ENCODE assay signal across 1 cellular context in the genomic region with DNA sequence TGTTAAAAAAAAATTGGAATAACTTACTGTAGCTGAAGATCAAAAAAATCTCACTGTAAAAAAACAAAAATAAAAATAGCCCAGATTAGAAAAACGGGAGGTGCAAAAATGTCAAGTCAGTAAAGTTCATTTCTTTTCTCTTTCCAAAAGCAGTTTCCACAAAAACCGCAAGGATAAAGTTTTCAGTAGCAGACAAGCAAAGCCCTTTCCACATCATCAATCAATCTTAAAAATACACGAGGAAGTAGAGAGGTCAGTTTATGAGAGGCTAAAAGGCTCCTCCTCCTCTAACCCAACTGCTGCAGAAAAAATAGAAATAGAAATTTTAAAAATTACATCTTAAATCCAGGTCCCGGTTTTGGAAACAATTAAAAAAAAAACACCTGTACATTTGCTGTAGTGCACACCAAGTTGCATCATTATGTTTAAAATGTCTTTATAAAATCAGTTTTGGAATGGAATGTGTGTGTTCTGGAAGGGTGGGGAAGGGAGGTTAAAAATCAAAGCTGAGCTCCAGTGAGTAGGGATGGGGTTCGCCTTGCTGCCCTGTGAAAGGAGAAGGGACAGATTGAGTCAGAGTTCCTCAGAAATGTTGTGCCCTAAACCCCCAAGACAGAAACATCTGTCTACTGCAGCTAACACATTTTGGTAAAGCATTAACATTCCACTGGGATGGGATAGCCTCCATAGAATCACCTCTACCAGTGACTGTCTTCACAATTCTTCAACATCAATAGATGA.
TF ChIP-seq lines count a peak whose summit lies in the region.

No MANE protein-coding gene starts in this region.

TF ChIP-seq in HepG2, 621 proteins besides CTCF, POLR2A, EP300 and RAD21:
- TF ChIP-seq ZNF331 (CRISPR knock-in tag; IDR thresholded peaks at IDR 0.05) (no peak), STAT5B (CRISPR knock-in tag; IDR thresholded peaks at IDR 0.05) (no peak), ZNF180 (CRISPR knock-in tag; IDR thresholded peaks at IDR 0.05; ENCODE audit: borderline replicate concordance, low read depth) (peak; percentile 43; the same call in 1 of the 2 replicates), CBX5 (CRISPR knock-in tag; IDR thresholded peaks at IDR 0.05; ENCODE audit: borderline replicate concordance) (0 out of 2 replicates have a peak, but pooled peaks have one; percentile 20), ATF7 (IDR thresholded peaks at IDR 0.05) (0 out of 2 replicates have a peak, but pooled peaks have one; percentile 4), ATF7 (CRISPR knock-in tag; IDR thresholded peaks at IDR 0.05) (no peak), SSRP1 (CRISPR knock-in tag; IDR thresholded peaks at IDR 0.05) (0 out of 2 replicates have a peak, but pooled peaks have one; percentile 1), ZEB1 (IDR thresholded peaks at IDR 0.05; ENCODE audit: insufficient replicate concordance, low read depth) (no peak), RBFOX2 (IDR thresholded peaks at IDR 0.05; ENCODE audit: low read depth, low read length) (peak; percentile 81), HNRNPK (IDR thresholded peaks at IDR 0.05; ENCODE audit: low read depth, low read length, poor library complexity, severe bottlenecking) (peak; percentile 33), MED1 (CRISPR knock-in tag; IDR thresholded peaks at IDR 0.05) (0 out of 2 replicates have a peak, but pooled peaks have one; percentile 25), ZNF33A (CRISPR knock-in tag; IDR thresholded peaks at IDR 0.05; ENCODE audit: borderline replicate concordance) (peak; percentile 11; the same call in 1 of the 2 replicates), ZNF788 (CRISPR knock-in tag; IDR thresholded peaks at IDR 0.05; ENCODE audit: borderline replicate concordance) (no peak), RBM22 (optimal IDR thresholded peaks at IDR 0.05; ENCODE audit: low read length) (peak; percentile 97), MAFF (IDR thresholded peaks at IDR 0.05; ENCODE audit: low read depth, low read length) (peak; percentile 39; the same call in 1 of the 2 replicates), MAFK (conservative IDR thresholded peaks at IDR 0.05 in 1 of 2, IDR thresholded peaks at IDR 0.05 in 1 of 2; ENCODE audit: low read length in 2 of 2) (peak; percentile 55 to 57), SOX13 (IDR thresholded peaks at IDR 0.05) (no peak), SOX13 (CRISPR knock-in tag; conservative IDR thresholded peaks at IDR 0.05 in 1 of 2, IDR thresholded peaks at IDR 0.05 in 1 of 2) (0 out of 4 replicates have a peak, but pooled peaks of 1 of the 2 experiments have one; percentile 16), ZNF777 (CRISPR knock-in tag; IDR thresholded peaks at IDR 0.05) (0 out of 2 replicates have a peak, but pooled peaks have one; percentile 33), AGO2 (optimal IDR thresholded peaks at IDR 0.05; ENCODE audit: low read depth, low read length) (peak; percentile 76), PAF1 (CRISPR knock-in tag; IDR thresholded peaks at IDR 0.05) (0 out of 2 replicates have a peak, but pooled peaks have one; percentile 18), POLR2G (IDR thresholded peaks at IDR 0.05; ENCODE audit: low read depth, low read length) (peak; percentile 67)
- TF ChIP-seq, protein P1, sequence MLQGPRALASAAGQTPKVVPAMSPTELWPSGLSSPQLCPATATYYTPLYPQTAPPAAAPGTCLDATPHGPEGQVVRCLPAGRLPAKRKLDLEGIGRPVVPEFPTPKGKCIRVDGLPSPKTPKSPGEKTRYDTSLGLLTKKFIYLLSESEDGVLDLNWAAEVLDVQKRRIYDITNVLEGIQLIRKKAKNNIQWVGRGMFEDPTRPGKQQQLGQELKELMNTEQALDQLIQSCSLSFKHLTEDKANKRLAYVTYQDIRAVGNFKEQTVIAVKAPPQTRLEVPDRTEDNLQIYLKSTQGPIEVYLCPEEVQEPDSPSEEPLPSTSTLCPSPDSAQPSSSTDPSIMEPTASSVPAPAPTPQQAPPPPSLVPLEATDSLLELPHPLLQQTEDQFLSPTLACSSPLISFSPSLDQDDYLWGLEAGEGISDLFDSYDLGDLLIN (CRISPR knock-in tag; IDR thresholded peaks at IDR 0.05; ENCODE audit: borderline replicate concordance), result no peak
- TF ChIP-seq, protein P2, sequence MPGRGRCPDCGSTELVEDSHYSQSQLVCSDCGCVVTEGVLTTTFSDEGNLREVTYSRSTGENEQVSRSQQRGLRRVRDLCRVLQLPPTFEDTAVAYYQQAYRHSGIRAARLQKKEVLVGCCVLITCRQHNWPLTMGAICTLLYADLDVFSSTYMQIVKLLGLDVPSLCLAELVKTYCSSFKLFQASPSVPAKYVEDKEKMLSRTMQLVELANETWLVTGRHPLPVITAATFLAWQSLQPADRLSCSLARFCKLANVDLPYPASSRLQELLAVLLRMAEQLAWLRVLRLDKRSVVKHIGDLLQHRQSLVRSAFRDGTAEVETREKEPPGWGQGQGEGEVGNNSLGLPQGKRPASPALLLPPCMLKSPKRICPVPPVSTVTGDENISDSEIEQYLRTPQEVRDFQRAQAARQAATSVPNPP (CRISPR knock-in tag; IDR thresholded peaks at IDR 0.05), result no peak
- TF ChIP-seq, protein P3, sequence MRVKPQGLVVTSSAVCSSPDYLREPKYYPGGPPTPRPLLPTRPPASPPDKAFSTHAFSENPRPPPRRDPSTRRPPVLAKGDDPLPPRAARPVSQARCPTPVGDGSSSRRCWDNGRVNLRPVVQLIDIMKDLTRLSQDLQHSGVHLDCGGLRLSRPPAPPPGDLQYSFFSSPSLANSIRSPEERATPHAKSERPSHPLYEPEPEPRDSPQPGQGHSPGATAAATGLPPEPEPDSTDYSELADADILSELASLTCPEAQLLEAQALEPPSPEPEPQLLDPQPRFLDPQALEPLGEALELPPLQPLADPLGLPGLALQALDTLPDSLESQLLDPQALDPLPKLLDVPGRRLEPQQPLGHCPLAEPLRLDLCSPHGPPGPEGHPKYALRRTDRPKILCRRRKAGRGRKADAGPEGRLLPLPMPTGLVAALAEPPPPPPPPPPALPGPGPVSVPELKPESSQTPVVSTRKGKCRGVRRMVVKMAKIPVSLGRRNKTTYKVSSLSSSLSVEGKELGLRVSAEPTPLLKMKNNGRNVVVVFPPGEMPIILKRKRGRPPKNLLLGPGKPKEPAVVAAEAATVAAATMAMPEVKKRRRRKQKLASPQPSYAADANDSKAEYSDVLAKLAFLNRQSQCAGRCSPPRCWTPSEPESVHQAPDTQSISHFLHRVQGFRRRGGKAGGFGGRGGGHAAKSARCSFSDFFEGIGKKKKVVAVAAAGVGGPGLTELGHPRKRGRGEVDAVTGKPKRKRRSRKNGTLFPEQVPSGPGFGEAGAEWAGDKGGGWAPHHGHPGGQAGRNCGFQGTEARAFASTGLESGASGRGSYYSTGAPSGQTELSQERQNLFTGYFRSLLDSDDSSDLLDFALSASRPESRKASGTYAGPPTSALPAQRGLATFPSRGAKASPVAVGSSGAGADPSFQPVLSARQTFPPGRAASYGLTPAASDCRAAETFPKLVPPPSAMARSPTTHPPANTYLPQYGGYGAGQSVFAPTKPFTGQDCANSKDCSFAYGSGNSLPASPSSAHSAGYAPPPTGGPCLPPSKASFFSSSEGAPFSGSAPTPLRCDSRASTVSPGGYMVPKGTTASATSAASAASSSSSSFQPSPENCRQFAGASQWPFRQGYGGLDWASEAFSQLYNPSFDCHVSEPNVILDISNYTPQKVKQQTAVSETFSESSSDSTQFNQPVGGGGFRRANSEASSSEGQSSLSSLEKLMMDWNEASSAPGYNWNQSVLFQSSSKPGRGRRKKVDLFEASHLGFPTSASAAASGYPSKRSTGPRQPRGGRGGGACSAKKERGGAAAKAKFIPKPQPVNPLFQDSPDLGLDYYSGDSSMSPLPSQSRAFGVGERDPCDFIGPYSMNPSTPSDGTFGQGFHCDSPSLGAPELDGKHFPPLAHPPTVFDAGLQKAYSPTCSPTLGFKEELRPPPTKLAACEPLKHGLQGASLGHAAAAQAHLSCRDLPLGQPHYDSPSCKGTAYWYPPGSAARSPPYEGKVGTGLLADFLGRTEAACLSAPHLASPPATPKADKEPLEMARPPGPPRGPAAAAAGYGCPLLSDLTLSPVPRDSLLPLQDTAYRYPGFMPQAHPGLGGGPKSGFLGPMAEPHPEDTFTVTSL (CRISPR knock-in tag; IDR thresholded peaks at IDR 0.05; ENCODE audit: borderline replicate concordance), result no peak
- TF ChIP-seq, protein P4, sequence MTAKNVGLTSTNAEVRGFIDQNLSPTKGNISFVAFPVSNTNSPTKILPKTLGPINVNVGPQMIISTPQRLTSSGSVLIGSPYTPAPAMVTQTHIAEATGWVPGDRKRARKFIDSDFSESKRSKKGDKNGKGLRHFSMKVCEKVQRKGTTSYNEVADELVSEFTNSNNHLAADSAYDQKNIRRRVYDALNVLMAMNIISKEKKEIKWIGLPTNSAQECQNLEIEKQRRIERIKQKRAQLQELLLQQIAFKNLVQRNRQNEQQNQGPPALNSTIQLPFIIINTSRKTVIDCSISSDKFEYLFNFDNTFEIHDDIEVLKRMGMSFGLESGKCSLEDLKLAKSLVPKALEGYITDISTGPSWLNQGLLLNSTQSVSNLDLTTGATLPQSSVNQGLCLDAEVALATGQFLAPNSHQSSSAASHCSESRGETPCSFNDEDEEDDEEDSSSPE (CRISPR knock-in tag; IDR thresholded peaks at IDR 0.05), result no peak
TF ChIP-seq in HepG2: peak in this region for 16.
